In genomic region chr13:39385621-39386231, GRCh38 we compare ENCODE assay signal across 14 cellular contexts.
DNase-seq lines count a peak whose midpoint lies in the region; FAIRE-seq and TF ChIP-seq lines count a peak whose summit lies in the region.
"Had no signal": no experiment of that assay in that cellular context is flagged by ENCODE, and none has a peak within 500 bp of the region (broad histone marks: within the 10 kb centered on the region; RNA-seq: fewer than 3 reads in every experiment).

No MANE protein-coding gene starts in this region.

- H3K36me3 Mint-ChIP-seq in nephron (ENCODE audit: low read depth): no peaks in the 10 kb centered on the region
- no peaks in the 10 kb centered on the region for H3K36me3 Mint-ChIP-seq in nephron progenitor cell (ENCODE audit: low read depth)

- H4K8ac ChIP-seq in H1 (ENCODE audit: extremely low read depth, insufficient read depth, low read length): no peak overlapping the region

- H3K27me3 Mint-ChIP-seq in nephron (ENCODE audit: low read depth): peaks cover 4% of the 10 kb centered on the region
- H3K27me3 Mint-ChIP-seq in nephron progenitor cell (ENCODE audit: low read depth, poor library complexity): peaks cover 5% of the 10 kb centered on the region
- H3K27me3 Mint-ChIP-seq: central memory CD8-positive, alpha-beta T cell had no signal

- H3K4me2 ChIP-seq in H1 (ENCODE audit: insufficient read depth in 1 of 2, low read depth in 2 of 2, low read length in 2 of 2): no peak overlapping the region
- H3K4me2 ChIP-seq: BLaER1 treated with 17β-estradiol and CSF1 and Interleukin-3, amounts not matched to agents 10 nM and 100 nM had no signal

- CTCF ChIA-PET in H1 (lab: Charles Lee; ENCODE audit: partially characterized antibody): interaction anchor here (0.9 to 2.5 kb wide), 9 partner anchors 9 to 230 kb away, joined by 3 to 10 read pairs (median 4); no protein-coding TSS in a partner anchor

- no peak overlapping the region for H3K4ac ChIP-seq in H1 (replicated peaks; ENCODE audit: insufficient read length, low read depth, low read length)

- no peak overlapping the region for H3K56ac ChIP-seq in H1 (replicated peaks; ENCODE audit: insufficient read length, low read depth, low read length)

- no peak overlapping the region for H2BK12ac ChIP-seq in H1 (ENCODE audit: low read depth, low read length)

- H3K36me3 ChIP-seq in H1 (ENCODE audit: control insufficient read depth in 2 of 4, insufficient read depth in 4 of 4, low read length in 3 of 4): 0 out of 8 replicates have a peak, but pooled peaks cover 0 to 4% (median 0%) of the 10 kb centered on the region in 4 experiments
- H3K36me3 ChIP-seq: BLaER1 treated with 17β-estradiol and CSF1 and Interleukin-3, amounts not matched to agents 10 nM and 100 nM had no signal

- H3K14ac ChIP-seq in H1 (ENCODE audit: insufficient read length): no peak overlapping the region

- H2AFZ ChIP-seq in H1 (ENCODE audit: low read length): no peak overlapping the region
- H2AFZ ChIP-seq: GM23248 had no signal

- no peaks in the 10 kb centered on the region for H3K23me2 ChIP-seq in H1 (ENCODE audit: low read depth, low read length)

- POLR2A ChIA-PET in H1 (lab: Charles Lee; ENCODE audit: partially characterized antibody): interaction anchor here (1.1 to 1.7 kb wide), 2 partner anchors 44 to 231 kb away, joined by 3 read pairs; no protein-coding TSS in a partner anchor

- H3K27ac Mint-ChIP-seq in nephron (peak overlapping the region; percentile 79 to 88 (median 83)), nephron progenitor cell (no peak overlapping the region)
- H3K27ac Mint-ChIP-seq: activated CD4-positive, alpha-beta T cell treated with anti-CD3 and anti-CD28 coated beads, Interleukin-2, amount 10 ng/mL, durations not matched to agents 24 days and 14 days had no signal

- no peaks in the 10 kb centered on the region for H3K79me1 ChIP-seq in H1 (ENCODE audit: low read depth, low read length)

- H2AK5ac ChIP-seq in H1 (ENCODE audit: low read depth, low read length): no peak overlapping the region

- peaks cover 0 to 7% of the 10 kb centered on the region in 2 experiments; a peak in 1 of 4 replicates for H3K9me3 ChIP-seq in H1 (ENCODE audit: insufficient read depth in 2 of 2, low read depth in 1 of 2, low read length in 1 of 2)
- H3K9me3 ChIP-seq: BLaER1 treated with 17β-estradiol and CSF1 and Interleukin-3, amounts not matched to agents 10 nM and 100 nM had no signal

- TF ChIP-seq CTCF in H1 (IDR thresholded peaks at IDR 0.05; ENCODE audit: control extremely low read depth in 1 of 3, insufficient read depth in 1 of 3, low read depth in 1 of 3, low read length in 3 of 3) (no peak), nephron (IDR thresholded peaks at IDR 0.05; ENCODE audit: unreplicated experiment in 3 of 3) (no peak), nephron progenitor cell (IDR thresholded peaks at IDR 0.05) (no peak)

- H2BK15ac ChIP-seq in H1 (ENCODE audit: low read length): no peak overlapping the region

- 22% methylated on average over 3 of the region's 3 CpGs; no CpG with 5 or more reads in 1 of the 2 experiments for WGBS in H1 (ENCODE audit: extremely low coverage in 1 of 2, insufficient coverage in 1 of 2, insufficient read length in 1 of 2, insufficient replicate concordance in 2 of 2, low coverage in 1 of 2, low lambda C conversion rate in 2 of 2, missing lambda C conversion rate in 1 of 2), 2 experiments

- H3K9me3 Mint-ChIP-seq in nephron (no peaks in the 10 kb centered on the region), nephron progenitor cell (peaks cover 8% of the 10 kb centered on the region)
- H3K9me3 Mint-ChIP-seq: activated CD4-positive, alpha-beta T cell treated with anti-CD3 and anti-CD28 coated beads, Interleukin-2, amount 10 ng/mL, durations not matched to agents 24 days and 14 days; central memory CD8-positive, alpha-beta T cell had no signal

- DNase-seq in H4 (ENCODE audit: low spot score): peak; percentile 5
- peak; percentile 47 for DNase-seq in NCI-H345 (lab: John Stamatoyannopoulos, UW)
- DNase-seq in H1 (ENCODE audit: low read depth in 1 of 2, low spot score in 2 of 2): peak in 1 of 2 experiments; percentile 54
- DNase-seq in retina: no peak
- no peak for DNase-seq in nephron progenitor cell
- no peak for DNase-seq in NCI-H524 (lab: John Stamatoyannopoulos, UW)
- DNase-seq in GM12892 (ENCODE audit: insufficient read length): no peak
- DNase-seq: activated CD4-positive, alpha-beta T cell treated with anti-CD3 and anti-CD28 coated beads, Interleukin-2, amount 10 ng/mL, durations not matched to agents 24 days and 14 days; kidney had no signal

- TF ChIP-seq RAD21 in H1 (IDR thresholded peaks at IDR 0.05 in 1 of 2, conservative IDR thresholded peaks at IDR 0.05 in 1 of 2; ENCODE audit: low read depth in 2 of 2, low read length in 2 of 2): no peak; a peak in 1 of 4 replicates

- H3K4me1 ChIP-seq in H1 (replicated peaks in 1 of 4; ENCODE audit: control insufficient read depth in 3 of 4, insufficient read depth in 4 of 4, low read length in 3 of 4): peaks cover 0 to 4% (median 3%) of the 10 kb centered on the region in 4 experiments; a peak in 5 of 7 replicates
- H3K4me1 ChIP-seq: BLaER1 treated with 17β-estradiol and CSF1 and Interleukin-3, amounts not matched to agents 10 nM and 100 nM had no signal

- H4K91ac ChIP-seq in H1 (replicated peaks; ENCODE audit: insufficient read length, low read length): no peak overlapping the region

- no peak overlapping the region for H3K27ac ChIP-seq in H1 (ENCODE audit: low read depth, low read length)
- H3K27ac ChIP-seq: BLaER1 treated with 17β-estradiol and CSF1 and Interleukin-3, amounts not matched to agents 10 nM and 100 nM; GM23248 had no signal

- H3K79me2 ChIP-seq in H1 (ENCODE audit: control insufficient read depth in 1 of 2, insufficient read depth in 2 of 2, low read length in 2 of 2): no peaks in the 10 kb centered on the region

- no peak overlapping the region for H2BK5ac ChIP-seq in H1 (ENCODE audit: low read depth, low read length)

- no peak overlapping the region for H2BK120ac ChIP-seq in H1 (replicated peaks; ENCODE audit: low read depth, low read length)

- peaks cover 71 to 95% (median 93%) of the 10 kb centered on the region in 4 experiments for H3K27me3 ChIP-seq in H1 (replicated peaks in 1 of 4; ENCODE audit: control insufficient read depth in 3 of 4, extremely low read depth in 1 of 4, insufficient read depth in 3 of 4, low read length in 3 of 4)
- H3K27me3 ChIP-seq: BLaER1 treated with 17β-estradiol and CSF1 and Interleukin-3, amounts not matched to agents 10 nM and 100 nM had no signal

- H3K4me3 Mint-ChIP-seq in nephron (peak overlapping the region in 1 of 3 experiments; percentile 21), nephron progenitor cell (no peak overlapping the region)
- H3K4me3 Mint-ChIP-seq: activated CD4-positive, alpha-beta T cell treated with anti-CD3 and anti-CD28 coated beads, Interleukin-2, amount 10 ng/mL, durations not matched to agents 24 days and 14 days; central memory CD8-positive, alpha-beta T cell had no signal

- no peak overlapping the region for H3K18ac ChIP-seq in H1 (ENCODE audit: extremely low read depth, low read length)

- H3K23ac ChIP-seq in H1 (ENCODE audit: insufficient read length): no peak overlapping the region

- peaks cover 23% of the 10 kb centered on the region for H3K4me1 Mint-ChIP-seq in nephron
- H3K4me1 Mint-ChIP-seq in nephron progenitor cell: peaks cover 31% of the 10 kb centered on the region
- H3K4me1 Mint-ChIP-seq: activated CD4-positive, alpha-beta T cell treated with anti-CD3 and anti-CD28 coated beads, Interleukin-2, amount 10 ng/mL, durations not matched to agents 24 days and 14 days; central memory CD8-positive, alpha-beta T cell had no signal

- H3K9ac ChIP-seq in H1 (replicated peaks in 1 of 4; ENCODE audit: extremely low read depth in 1 of 4, low read depth in 3 of 4, low read length in 3 of 4): no peak overlapping the region
- H3K9ac ChIP-seq: BLaER1 treated with 17β-estradiol and CSF1 and Interleukin-3, amounts not matched to agents 10 nM and 100 nM; GM23248 had no signal

- no peak overlapping the region for H3K4me3 ChIP-seq in H1 (ENCODE audit: extremely low read depth in 1 of 4, insufficient read depth in 2 of 4, low read depth in 3 of 4, low read length in 4 of 4)
- H3K4me3 ChIP-seq: BLaER1 treated with 17β-estradiol and CSF1 and Interleukin-3, amounts not matched to agents 10 nM and 100 nM; GM23248; K562 had no signal

- TF ChIP-seq EP300 in H1 (IDR thresholded peaks at IDR 0.05; ENCODE audit: borderline replicate concordance in 1 of 2, low read depth in 2 of 2, low read length in 2 of 2): peak in 1 of 2 experiments; percentile 81; a peak in 1 of 3 replicates

- H4K5ac ChIP-seq in H1 (ENCODE audit: insufficient read length, low read depth, low read length): no peak overlapping the region

- H2BK20ac ChIP-seq in H1 (ENCODE audit: low read length): no peak overlapping the region

- no peak for TF ChIP-seq POLR2A in H1 (IDR thresholded peaks at IDR 0.05; ENCODE audit: control extremely low read depth in 1 of 2, low read depth in 2 of 2, low read length in 2 of 2)
- TF ChIP-seq POLR2A in GM12892 (IDR thresholded peaks at IDR 0.05; ENCODE audit: low read depth, low read length): no peak

- H4K20me1 ChIP-seq in H1 (replicated peaks in 1 of 2; ENCODE audit: control insufficient read depth in 1 of 2, insufficient read depth in 2 of 2, low read length in 2 of 2): peaks cover 2 to 22% of the 10 kb centered on the region in 2 experiments
- H4K20me1 ChIP-seq: BLaER1 treated with 17β-estradiol and CSF1 and Interleukin-3, amounts not matched to agents 10 nM and 100 nM had no signal

- FAIRE-seq in H1 (lab: Jason Lieb, UNC) (peak; percentile 98), GM12892 (lab: Jason Lieb, UNC) (no peak)
- FAIRE-seq: K562, kidney had no signal

TF ChIP-seq in H1, 55 proteins besides CTCF, POLR2A, EP300 and RAD21 (continues in another document):
- TF ChIP-seq BCL11A (IDR thresholded peaks at IDR 0.05; ENCODE audit: low read depth in 2 of 2, low read length in 2 of 2) (peak in 1 of 2 experiments; percentile 72), CEBPB (IDR thresholded peaks at IDR 0.05; ENCODE audit: low read depth, low read length) (no peak), TEAD4 (IDR thresholded peaks at IDR 0.05; ENCODE audit: low read depth, low read length) (peak; percentile 24; the same call in 1 of the 2 replicates), MAFK (IDR thresholded peaks at IDR 0.05; ENCODE audit: low read depth, low read length) (no peak), SAP30 (IDR thresholded peaks at IDR 0.05; ENCODE audit: insufficient read depth, insufficient replicate concordance, low read length) (no peak), CREB1 (IDR thresholded peaks at IDR 0.05) (no peak), TBP (IDR thresholded peaks at IDR 0.05; ENCODE audit: low read depth, low read length) (no peak), HDAC2 (IDR thresholded peaks at IDR 0.05; ENCODE audit: borderline replicate concordance in 1 of 2, low read depth in 2 of 2, low read length in 2 of 2) (peak; percentile 37 to 39; a peak in 1 of 4 replicates), POU5F1 (IDR thresholded peaks at IDR 0.05; ENCODE audit: low read depth, low read length) (peak; percentile 95), SP2 (IDR thresholded peaks at IDR 0.05; ENCODE audit: low read length) (no peak), EZH2 (IDR thresholded peaks at IDR 0.05; ENCODE audit: low read depth, low read length, severe bottlenecking) (no peak), SP4 (IDR thresholded peaks at IDR 0.05; ENCODE audit: low read length) (peak; percentile 67; the same call in 1 of the 2 replicates)

Comparison
In these comparisons a context has a peak if more than half of its experiments do, and no peak if none do; other contexts are left out.
1. DNase-seq: peak in H4 (single experiment) and NCI-H345 (single experiment); none in retina (single experiment), nephron progenitor cell (single experiment), NCI-H524 (0 of 2) and GM12892 (single experiment).